21 cellular contexts compared by ENCODE assay signal in genomic region chr1:26831059-26831458, GRCh38. TPM values are rescaled to one million over a fixed set of nuclear protein-coding genes. Genes with fewer than 3 reads are reported as not detected.
DNase-seq lines count a peak whose midpoint lies in the region; ATAC-seq and TF ChIP-seq lines count a peak whose summit lies in the region.
"Had no signal": no experiment of that assay in that cellular context is flagged by ENCODE, and none has a peak within 500 bp of the region (broad histone marks: within the 10 kb centered on the region; RNA-seq: fewer than 3 reads in every experiment).

No MANE protein-coding gene starts in this region.

- TF ChIP-seq CTCF in IMR-90 (conservative IDR thresholded peaks at IDR 0.05; ENCODE audit: low read depth, low read length) (no peak), natural killer cell (IDR thresholded peaks at IDR 0.05) (no peak)

- CTCF ChIA-PET in IMR-90 (lab: Yijun Ruan, JAX) = no interaction called here

- no peak overlapping the region for H2AFZ ChIP-seq in IMR-90 (replicated peaks; ENCODE audit: low read length, poor library complexity)

- no peak overlapping the region for H4K5ac ChIP-seq in IMR-90 (ENCODE audit: low read depth, low read length)

- 100% methylated on average over 1 of the region's 3 CpGs; no CpG with 5 or more reads in 1 of the 2 experiments for WGBS in IMR-90 (ENCODE audit: extremely low coverage in 2 of 2, insufficient read length in 1 of 2), 2 experiments

- no peak overlapping the region for H2AK9ac ChIP-seq in IMR-90 (replicated peaks; ENCODE audit: low read depth, low read length, poor library complexity)

- peak overlapping the region; percentile 1 for H3K4me3 Mint-ChIP-seq in T-helper 1 cell treated with Interleukin-12 subunit alpha and Interleukin-12 subunit beta and Interleukin-4 antibody, amounts not matched to agents 30 μg/mL and 1 μg/mL, for 36 hours
- H3K4me3 Mint-ChIP-seq in natural killer cell = no peak overlapping the region

- H2AK5ac ChIP-seq in IMR-90 (ENCODE audit: low read depth, low read length) = no peak overlapping the region

- H3K56ac ChIP-seq in IMR-90 (ENCODE audit: extremely low read depth, insufficient read depth, low read length) = no peak overlapping the region

- H2BK15ac ChIP-seq in IMR-90 (ENCODE audit: low read depth, low read length) = no peak overlapping the region

- no peak overlapping the region for H2BK120ac ChIP-seq in IMR-90 (ENCODE audit: low read depth, low read length)

- peaks cover 71% of the 10 kb centered on the region for H3K4me1 Mint-ChIP-seq in T-helper 1 cell treated with Interleukin-12 subunit alpha and Interleukin-12 subunit beta and Interleukin-4 antibody, amounts not matched to agents 30 μg/mL and 1 μg/mL, for 36 hours (ENCODE audit: low read depth)
- H3K4me1 Mint-ChIP-seq in natural killer cell = peaks cover 72 to 79% of the 10 kb centered on the region in 2 donors

- POLR2A ChIA-PET in IMR-90 (lab: Charles Lee; ENCODE audit: unreplicated experiment) = interaction anchor here (0.6 to 1.0 kb wide), 2 partner anchors 32 to 200 kb away, joined by 3 to 8 read pairs; no protein-coding TSS in a partner anchor

- no peaks in the 10 kb centered on the region for H3K27me3 Mint-ChIP-seq in T-helper 1 cell treated with Interleukin-12 subunit alpha and Interleukin-12 subunit beta and Interleukin-4 antibody, amounts not matched to agents 30 μg/mL and 1 μg/mL, for 36 hours (ENCODE audit: low read depth)
- H3K27me3 Mint-ChIP-seq in natural killer cell (ENCODE audit: low read depth in 2 of 2) = no peaks in the 10 kb centered on the region

- peaks cover 41% of the 10 kb centered on the region for H4K20me1 ChIP-seq in IMR-90 (ENCODE audit: insufficient read depth, low read length)

- H3K9ac ChIP-seq in IMR-90 (ENCODE audit: low read depth, low read length) = no peak overlapping the region
- H3K9ac ChIP-seq: KMS-11 had no signal

- intact Hi-C loops in IMR-90 (cut with micrococcal nuclease) = no loop called here
- intact Hi-C loops in natural killer cell (cut with micrococcal nuclease) = no loop called here
- intact Hi-C loops in cardiac septum (cut with DNase I) = no loop called here

- peaks cover 35 to 60% of the 10 kb centered on the region in 2 experiments for H3K79me1 ChIP-seq in IMR-90 (ENCODE audit: low read depth in 1 of 2, low read length in 2 of 2)

- no peak for DNase-seq in T-helper 1 cell
- no peak for DNase-seq in IMR-90
- no peak for DNase-seq in natural killer cell
- DNase-seq in NCI-H69 (lab: John Stamatoyannopoulos, UW) = no peak
- no peak for DNase-seq in cardiac septum (ENCODE audit: low spot score)
- no peak for DNase-seq in kidney tubule cell (ENCODE audit: low spot score)
- DNase-seq: 8988T; cerebellar nuclear complex; left cardiac atrium; NCI-H1092; NCI-H2171; pancreas; stimulated activated CD4-positive, alpha-beta T cell treated with anti-CD3 and anti-CD28 coated beads, Interleukin-4, amount 100 ng/mL, for 24 hours; stimulated activated CD8-positive, alpha-beta memory T cell treated with anti-CD3 and anti-CD28 coated beads, Interleukin-4, amount 100 ng/mL, for 48 hours had no signal

- ATAC-seq in IMR-90 (ENCODE audit: low read depth) (no peak), natural killer cell (no peak)
- ATAC-seq: left cardiac atrium, Panc1, pancreas had no signal

- in situ Hi-C loops in IMR-90 (cut with MboI; ENCODE audit: low sequenced_read_pairs) = no loop called here

- no peak overlapping the region for H3K4me2 ChIP-seq in IMR-90 (ENCODE audit: low read depth, low read length)
- H3K4me2 ChIP-seq: KMS-11 had no signal

- H3K4me3 ChIP-seq in IMR-90 (ENCODE audit: insufficient read depth, low read depth, low read length) = no peak overlapping the region
- H3K4me3 ChIP-seq: pancreas, SK-N-MC, tibial nerve had no signal

- no TSS peak for BruUV-seq in IMR-90 (replicated peaks; lab: Mats Ljungman, UMichigan)

- peak overlapping the region; percentile 30; the same call in 1 of the 2 replicates for H3K4ac ChIP-seq in IMR-90 (ENCODE audit: low read depth, low read length)

- no peak overlapping the region for H3K18ac ChIP-seq in IMR-90 (ENCODE audit: low read depth, low read length)

- no peak for TF ChIP-seq RAD21 in IMR-90 (IDR thresholded peaks at IDR 0.05; ENCODE audit: low read length)

- H4K8ac ChIP-seq in IMR-90 (ENCODE audit: low read depth in 2 of 2, low read length in 2 of 2) = no peak overlapping the region

- H3K27ac Mint-ChIP-seq in T-helper 1 cell treated with Interleukin-12 subunit alpha and Interleukin-12 subunit beta and Interleukin-4 antibody, amounts not matched to agents 30 μg/mL and 1 μg/mL, for 36 hours = peak overlapping the region; percentile 74
- peak overlapping the region; percentile 99 to 100 for H3K27ac Mint-ChIP-seq in natural killer cell

- no peak overlapping the region for H4K91ac ChIP-seq in IMR-90 (ENCODE audit: insufficient read depth, low read depth, low read length)

- H2BK5ac ChIP-seq in IMR-90 (ENCODE audit: low read depth, low read length, poor library complexity, severe bottlenecking) = no peak overlapping the region

- H3K36me3 Mint-ChIP-seq in T-helper 1 cell treated with Interleukin-12 subunit alpha and Interleukin-12 subunit beta and Interleukin-4 antibody, amounts not matched to agents 30 μg/mL and 1 μg/mL, for 36 hours (ENCODE audit: low read depth) = peaks cover 57% of the 10 kb centered on the region
- no peaks in the 10 kb centered on the region for H3K36me3 Mint-ChIP-seq in natural killer cell

- H3K27me3 ChIP-seq in IMR-90 (ENCODE audit: control insufficient read depth, insufficient read depth, low read length) = no peaks in the 10 kb centered on the region
- H3K27me3 ChIP-seq: pancreas, tibial nerve had no signal

- H3K27ac ChIP-seq in IMR-90 (ENCODE audit: insufficient read depth, low read length) (no peak overlapping the region), angular gyrus (ENCODE audit: low read depth, low read length) (peak overlapping the region; percentile 32)
- H3K27ac ChIP-seq: pancreas, SK-N-MC, tibial nerve had no signal

- H3K9me3 Mint-ChIP-seq in T-helper 1 cell treated with Interleukin-12 subunit alpha and Interleukin-12 subunit beta and Interleukin-4 antibody, amounts not matched to agents 30 μg/mL and 1 μg/mL, for 36 hours = no peaks in the 10 kb centered on the region
- H3K9me3 Mint-ChIP-seq in natural killer cell = no peaks in the 10 kb centered on the region

- peaks cover 21% of the 10 kb centered on the region for H3K4me1 ChIP-seq in IMR-90 (ENCODE audit: control insufficient read depth, insufficient read depth, low read length)

- H3K14ac ChIP-seq in IMR-90 (replicated peaks; ENCODE audit: low read depth, low read length) = no peak overlapping the region

- dilution Hi-C loops in IMR-90 (cut with HindIII; ENCODE audit: low sequenced_read_pairs, unreplicated experiment) = no loop called here

- H3K9me3 ChIP-seq in IMR-90 (ENCODE audit: control insufficient read depth, insufficient read depth, low read length) = no peaks in the 10 kb centered on the region
- H3K9me3 ChIP-seq: pancreas, tibial nerve had no signal

- H3K23ac ChIP-seq in IMR-90 (ENCODE audit: low read depth, low read length) = no peak overlapping the region

- H2BK20ac ChIP-seq in IMR-90 (ENCODE audit: low read depth, low read length) = no peak overlapping the region

- TF ChIP-seq POLR2A in IMR-90 (IDR thresholded peaks at IDR 0.05; ENCODE audit: low read depth, low read length) = no peak

- H3K9me1 ChIP-seq in IMR-90 (ENCODE audit: insufficient read depth, low read length) = peaks cover 13% of the 10 kb centered on the region

- H3K36me3 ChIP-seq in IMR-90 (ENCODE audit: control insufficient read depth, insufficient read depth, low read length) = peaks cover 41% of the 10 kb centered on the region

TF ChIP-seq in IMR-90, 13 proteins besides CTCF, POLR2A, EP300 and RAD21 (continues in another document):
- TF ChIP-seq ELK1 (IDR thresholded peaks at IDR 0.05; ENCODE audit: borderline replicate concordance, low read depth, low read length) (no peak), RFX5 (IDR thresholded peaks at IDR 0.05; ENCODE audit: low read depth, low read length) (no peak), MAFK (IDR thresholded peaks at IDR 0.05; ENCODE audit: low read depth, low read length) (no peak), BHLHE40 (IDR thresholded peaks at IDR 0.05; ENCODE audit: low read depth, low read length) (no peak), SMC3 (IDR thresholded peaks at IDR 0.05; ENCODE audit: low read depth, low read length) (no peak), RCOR1 (IDR thresholded peaks at IDR 0.05; ENCODE audit: insufficient replicate concordance, low read length) (no peak)

RNA-seq across cellular contexts. Expression of gene ZDHHC18, which starts 4.6 kb away (rescaled TPM):
- total RNA-seq in IMR-90 (2012; rRNA removed) (9.4 and 12.5 TPM in 2 replicates), natural killer cell (10 to 100 TPM; 70.0 to 74.6 (median 72.3) TPM), cardiac septum (13.0 TPM)
- polyA plus RNA-seq in IMR-90 (2012; rRNA removed) = 37.0 and 38.4 TPM in 2 replicates
- polyA plus RNA-seq in IMR-90 (2012; cell fraction: cytosol; rRNA removed) = 16.2 and 37.8 TPM in 2 replicates
- polyA plus RNA-seq in IMR-90 (2012; cell fraction: nucleus; rRNA removed; ENCODE audit: low replicate concordance) = 40.6 and 50.7 TPM in 2 replicates

RNA-seq across cellular contexts. Expression of gene SFN, which starts 31.9 kb away (rescaled TPM):
- total RNA-seq in IMR-90 (2012; rRNA removed) = 0.18 TPM in 1 of 2 replicates, not detected in the other
- 0.17 and 0.34 TPM in 2 replicates for polyA plus RNA-seq in IMR-90 (2012; rRNA removed)
- 0.13 TPM in 1 of 2 replicates, not detected in the other for polyA plus RNA-seq in IMR-90 (2012; cell fraction: cytosol; rRNA removed)
- polyA plus RNA-seq in IMR-90 (2012; cell fraction: nucleus; rRNA removed; ENCODE audit: low replicate concordance) = 0.58 and 0.98 TPM in 2 replicates
- 1 to 10 TPM in 1 of 3 donors, under 1 TPM in 1, not detected in 1; 0.66 to 1.3 TPM for total RNA-seq in natural killer cell
- total RNA-seq in cardiac septum = not detected
- total RNA-seq: skeletal muscle tissue, tibial nerve had no signal

RNA-seq across cellular contexts. Expression of gene PIGV, which starts 43.3 kb away (rescaled TPM):
- total RNA-seq in IMR-90 (2012; rRNA removed) (8.6 and 10.6 TPM in 2 replicates), natural killer cell (10 to 100 TPM; 23.1 to 35.2 (median 30.3) TPM), cardiac septum (3.9 TPM)
- 6.9 and 7.2 TPM in 2 replicates for polyA plus RNA-seq in IMR-90 (2012; rRNA removed)
- 7.4 and 11.3 TPM in 2 replicates for polyA plus RNA-seq in IMR-90 (2012; cell fraction: cytosol; rRNA removed)
- 10.5 and 15.8 TPM in 2 replicates for polyA plus RNA-seq in IMR-90 (2012; cell fraction: nucleus; rRNA removed; ENCODE audit: low replicate concordance)

RNA-seq across cellular contexts. Expression of gene GPN2, which starts 59.0 kb away (rescaled TPM):
- total RNA-seq in IMR-90 (2012; rRNA removed) = 10.6 and 15.4 TPM in 2 replicates
- polyA plus RNA-seq in IMR-90 (2012; rRNA removed) = 22.2 and 37.2 TPM in 2 replicates
- polyA plus RNA-seq in IMR-90 (2012; cell fraction: cytosol; rRNA removed) = 8.3 and 12.0 TPM in 2 replicates
- polyA plus RNA-seq in IMR-90 (2012; cell fraction: nucleus; rRNA removed; ENCODE audit: low replicate concordance) = 17.0 and 20.3 TPM in 2 replicates
- 10 to 100 TPM; 32.4 to 42.6 (median 37.9) TPM for total RNA-seq in natural killer cell
- total RNA-seq in cardiac septum = 23.4 TPM
